In the genomic region with DNA sequence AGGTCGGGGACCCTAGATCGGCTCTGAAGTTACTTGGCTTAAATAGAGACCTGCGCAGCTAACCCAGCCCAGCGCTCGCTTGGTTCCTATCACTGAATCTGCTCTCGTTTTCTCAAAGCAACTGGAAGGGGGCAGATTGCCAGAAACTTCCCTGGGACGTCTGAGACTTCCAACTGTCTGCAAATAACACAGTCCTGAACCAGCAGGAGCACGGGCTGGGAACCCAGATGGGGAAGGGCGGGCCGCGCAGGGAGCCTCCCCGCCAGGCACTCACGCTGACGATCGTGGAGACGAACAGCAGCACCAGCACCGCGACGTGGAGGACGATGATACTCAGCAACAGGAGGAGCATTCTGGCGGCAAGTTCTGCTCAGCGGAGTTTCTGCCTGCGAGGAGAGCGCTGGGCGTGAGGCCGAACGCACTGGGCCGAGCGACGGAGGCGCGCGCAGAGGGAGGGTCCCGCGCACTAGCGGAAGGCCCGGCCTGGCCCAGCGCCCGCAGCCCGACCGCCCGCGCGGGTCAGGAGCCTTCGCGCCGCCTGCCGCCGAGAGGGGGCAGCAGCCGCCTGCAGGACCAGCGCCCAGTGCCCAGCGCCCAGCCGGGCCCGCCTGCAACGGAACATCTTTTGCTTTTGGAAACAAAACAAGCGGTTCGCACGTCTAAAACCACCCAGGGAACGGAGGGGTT, we compare ENCODE assay signal across 8 cellular contexts. TPM values are rescaled to one million over a fixed set of nuclear protein-coding genes. Genes with fewer than 3 reads are reported as not detected.
DNase-seq lines count a peak whose midpoint lies in the region; ATAC-seq and TF ChIP-seq lines count a peak whose summit lies in the region.

No MANE protein-coding gene starts in this region.

- peaks cover 18% of the 10 kb centered on the region for H3K4me1 ChIP-seq in CD4-positive, CD25-positive, alpha-beta regulatory T cell (ENCODE audit: control insufficient read depth, insufficient read depth, low read length, poor library complexity, severe bottlenecking)

- H3K9me3 ChIP-seq in CD4-positive, CD25-positive, alpha-beta regulatory T cell (ENCODE audit: control insufficient read depth in 2 of 2, low read length in 2 of 2), result no peaks in the 10 kb centered on the region

- H3K27me3 Mint-ChIP-seq in CD4-positive, CD25-positive, alpha-beta regulatory T cell, result peaks cover 97% of the 10 kb centered on the region
- peaks cover 90% of the 10 kb centered on the region for H3K27me3 Mint-ChIP-seq in activated CD8-positive, alpha-beta memory T cell treated with anti-CD3 and anti-CD28 coated beads, Interleukin-2, amount 10 ng/mL, durations not matched to agents 7 days and 5 days
- peaks cover 66% of the 10 kb centered on the region for H3K27me3 Mint-ChIP-seq in mesothelial cell of epicardium (ENCODE audit: low read depth)

- peak overlapping the region; percentile 54 to 86 (median 74) for H3K4me3 Mint-ChIP-seq in CD4-positive, CD25-positive, alpha-beta regulatory T cell
- H3K4me3 Mint-ChIP-seq in activated CD8-positive, alpha-beta memory T cell treated with anti-CD3 and anti-CD28 coated beads, Interleukin-2, amount 10 ng/mL, durations not matched to agents 7 days and 5 days, result peak overlapping the region; percentile 66
- H3K4me3 Mint-ChIP-seq in mesothelial cell of epicardium, result peak overlapping the region; percentile 85

- CTCF ChIA-PET in activated CD8-positive, alpha-beta memory T cell treated with anti-CD3 and anti-CD28 coated beads, Interleukin-2, amount 10 ng/mL, durations not matched to agents 7 days and 5 days (lab: Charles Lee), result no interaction called here

- H3K4me3 ChIP-seq in CD4-positive, CD25-positive, alpha-beta regulatory T cell (ENCODE audit: low read depth, low read length), result no peak overlapping the region
- H3K4me3 ChIP-seq in epithelial cell of esophagus (ENCODE audit: low read length), result peak overlapping the region; percentile 37

- TF ChIP-seq CTCF in epithelial cell of esophagus (IDR thresholded peaks at IDR 0.05; ENCODE audit: insufficient read depth, low read depth, low read length, missing control alignments) (peak; percentile 25), mesothelial cell of epicardium (IDR thresholded peaks at IDR 0.05; ENCODE audit: unreplicated experiment) (peak; percentile 71)

- H3K27me3 ChIP-seq in CD4-positive, CD25-positive, alpha-beta regulatory T cell (ENCODE audit: control insufficient read depth, insufficient read depth, low read length), result peaks cover 37% of the 10 kb centered on the region

- H3K27ac ChIP-seq in CD4-positive, CD25-positive, alpha-beta regulatory T cell (ENCODE audit: insufficient read depth, low read length, poor library complexity, severe bottlenecking), result no peak overlapping the region

- DNase-seq in CD4-positive, CD25-positive, alpha-beta regulatory T cell, result peak; percentile 8 to 48 (median 26)
- peak; percentile 1 for DNase-seq in NCI-H524 treated with DMSO at 0.1 percent for 48 hours (lab: John Stamatoyannopoulos, UW)
- peak; percentile 70 for DNase-seq in activated CD8-positive, alpha-beta memory T cell treated with anti-CD3 and anti-CD28 coated beads, Interleukin-2, amount 10 ng/mL, durations not matched to agents 7 days and 5 days
- peak; percentile 67 for DNase-seq in epithelial cell of esophagus (ENCODE audit: low read depth)
- DNase-seq in mesothelial cell of epicardium (ENCODE audit: low spot score in 2 of 2, unreplicated experiment in 2 of 2), result peak; percentile 83 to 92
- DNase-seq in stimulated activated CD8-positive, alpha-beta memory T cell treated with anti-CD3 and anti-CD28 coated beads, Interleukin-15, amount 100 ng/mL, for 48 hours (ENCODE audit: low read depth in 2 of 2), result peak; percentile 50 to 56

- no peak overlapping the region for H3K27ac Mint-ChIP-seq in CD4-positive, CD25-positive, alpha-beta regulatory T cell
- no peak overlapping the region for H3K27ac Mint-ChIP-seq in activated CD8-positive, alpha-beta memory T cell treated with anti-CD3 and anti-CD28 coated beads, Interleukin-2, amount 10 ng/mL, durations not matched to agents 7 days and 5 days
- peak overlapping the region; percentile 91 for H3K27ac Mint-ChIP-seq in mesothelial cell of epicardium

- peak; percentile 62 to 65 for ATAC-seq in CD4-positive, CD25-positive, alpha-beta regulatory T cell (ENCODE audit: low read depth in 2 of 2)
- ATAC-seq in GM21717 (IDR thresholded peaks at IDR 0.05; ENCODE audit: unreplicated experiment) (peak; percentile 48), GM18517 (IDR thresholded peaks at IDR 0.05; ENCODE audit: unreplicated experiment) (no peak)
- peak; percentile 93 for ATAC-seq in activated CD8-positive, alpha-beta memory T cell treated with anti-CD3 and anti-CD28 coated beads, Interleukin-2, amount 10 ng/mL, durations not matched to agents 7 days and 5 days

- no peaks in the 10 kb centered on the region for H3K36me3 Mint-ChIP-seq in CD4-positive, CD25-positive, alpha-beta regulatory T cell
- H3K36me3 Mint-ChIP-seq in activated CD8-positive, alpha-beta memory T cell treated with anti-CD3 and anti-CD28 coated beads, Interleukin-2, amount 10 ng/mL, durations not matched to agents 7 days and 5 days, result no peaks in the 10 kb centered on the region
- peaks cover 4% of the 10 kb centered on the region for H3K36me3 Mint-ChIP-seq in mesothelial cell of epicardium

- H3K9me3 Mint-ChIP-seq in CD4-positive, CD25-positive, alpha-beta regulatory T cell, result peaks cover 0 to 2% (median 0%) of the 10 kb centered on the region in 7 donors
- no peaks in the 10 kb centered on the region for H3K9me3 Mint-ChIP-seq in activated CD8-positive, alpha-beta memory T cell treated with anti-CD3 and anti-CD28 coated beads, Interleukin-2, amount 10 ng/mL, durations not matched to agents 7 days and 5 days (ENCODE audit: low read depth)
- no peaks in the 10 kb centered on the region for H3K9me3 Mint-ChIP-seq in mesothelial cell of epicardium

- no peaks in the 10 kb centered on the region for H3K36me3 ChIP-seq in CD4-positive, CD25-positive, alpha-beta regulatory T cell (ENCODE audit: control insufficient read depth, insufficient read depth, low read length)

- peaks cover 0 to 24% (median 16%) of the 10 kb centered on the region in 4 donors for H3K4me1 Mint-ChIP-seq in CD4-positive, CD25-positive, alpha-beta regulatory T cell
- H3K4me1 Mint-ChIP-seq in activated CD8-positive, alpha-beta memory T cell treated with anti-CD3 and anti-CD28 coated beads, Interleukin-2, amount 10 ng/mL, durations not matched to agents 7 days and 5 days, result peaks cover 17% of the 10 kb centered on the region
- H3K4me1 Mint-ChIP-seq in mesothelial cell of epicardium, result peaks cover 40% of the 10 kb centered on the region

RNA-seq across cellular contexts. Expression of gene PMP22, which starts 4.6 kb away (rescaled TPM):
- total RNA-seq in CD4-positive, CD25-positive, alpha-beta regulatory T cell, result not detected
- polyA plus RNA-seq in CD4-positive, CD25-positive, alpha-beta regulatory T cell, result not detected
- total RNA-seq in activated CD8-positive, alpha-beta memory T cell treated with anti-CD3 and anti-CD28 coated beads, Interleukin-2, amount 10 ng/mL, durations not matched to agents 7 days and 5 days, result not detected
- total RNA-seq in mesothelial cell of epicardium, result 49.4 to 52.5 TPM (median 50.4 TPM) in 3 replicates

Comparison
In these comparisons a context has a peak if more than half of its experiments do, and no peak if none do; other contexts are left out.
1. DNase-seq: peak in every context shown above with its lines; median percentile 88 in mesothelial cell of epicardium; 70 in activated CD8-positive, alpha-beta memory T cell treated with anti-CD3 and anti-CD28 coated beads, Interleukin-2, amount 10 ng/mL, durations not matched to agents 7 days and 5 days; 67 in epithelial cell of esophagus; 53 in stimulated activated CD8-positive, alpha-beta memory T cell treated with anti-CD3 and anti-CD28 coated beads, Interleukin-15, amount 100 ng/mL, for 48 hours; 26 in CD4-positive, CD25-positive, alpha-beta regulatory T cell; 1 in NCI-H524 treated with DMSO at 0.1 percent for 48 hours.
2. RNA of gene PMP22, which starts 4.6 kb away (total RNA-seq): 49.4 to 52.5 TPM in mesothelial cell of epicardium; not detected in activated CD8-positive, alpha-beta memory T cell treated with anti-CD3 and anti-CD28 coated beads, Interleukin-2, amount 10 ng/mL, durations not matched to agents 7 days and 5 days and not detected in CD4-positive, CD25-positive, alpha-beta regulatory T cell (single experiment); every median in the first group is over 10 times any median in the second.
3. Peak in every context shown above with its lines, with median percentiles within 50 percentile points of each other: H3K4me3 Mint-ChIP-seq.